18 cellular contexts compared by ENCODE assay signal in genomic region chr7:91603707-91604106, GRCh38.
"Had no signal": no experiment of that assay in that cellular context is flagged by ENCODE, and none has a peak within 500 bp of the region (broad histone marks: within the 10 kb centered on the region; RNA-seq: fewer than 3 reads in every experiment).

No MANE protein-coding gene starts in this region.

- H3K36me3 ChIP-seq: brain microvascular endothelial cell, esophagus squamous epithelium, prostate gland, tibial artery had no signal

- DNase-seq: activated CD4-positive, alpha-beta T cell treated with anti-CD3 and anti-CD28 coated beads, Interleukin-2, amount 50 U/mL, for 1 hour; activated CD8-positive, alpha-beta memory T cell treated with anti-CD3 and anti-CD28 coated beads for 24 hours; activated CD8-positive, alpha-beta memory T cell treated with anti-CD3 and anti-CD28 coated beads, Interleukin-2, amount 50 U/mL, for 48 hours; activated effector memory CD4-positive, alpha-beta T cell treated with Interleukin-2 at 50 U/mL for 16 hours; activated naive CD4-positive, alpha-beta T cell treated with anti-CD3 and anti-CD28 coated beads, Interleukin-2, amount 50 U/mL, for 16 hours; activated T-cell treated with anti-CD3 and anti-CD28 coated beads, Interleukin-2, amount 50 U/mL, for 48 hours; aorta; brain microvascular endothelial cell; central memory CD4-positive, alpha-beta T cell; effector CD4-positive, alpha-beta T cell; esophagus squamous epithelium; right cardiac atrium; stimulated activated CD4-positive, alpha-beta T cell treated with anti-CD3 and anti-CD28 coated beads, Interleukin-2, amount 100 ng/mL, for 24 hours; stimulated activated naive CD8-positive, alpha-beta T cell treated with anti-CD3 and anti-CD28 coated beads, Interleukin-15, Interleukin-2, amounts not matched to agents 100 U/mL and 50 U/mL, for 24 hours; T1000; tibial artery had no signal

- H3K9me3 ChIP-seq: esophagus squamous epithelium, prostate gland, tibial artery had no signal

- H3K27me3 ChIP-seq: brain microvascular endothelial cell, esophagus squamous epithelium, tibial artery had no signal

- H3K4me3 ChIP-seq: esophagus squamous epithelium, prostate gland, tibial artery had no signal

- H3K27ac ChIP-seq: brain microvascular endothelial cell, esophagus squamous epithelium, prostate gland, tibial artery had no signal

- ATAC-seq: activated CD4-positive, CD25-positive, alpha-beta regulatory T cell treated with anti-CD3 and anti-CD28 coated beads, Interleukin-2, amount 50 U/mL, for 24 hours; right cardiac atrium; stimulated activated naive CD8-positive, alpha-beta T cell treated with anti-CD3 and anti-CD28 coated beads, Interleukin-15, Interleukin-2, amounts not matched to agents 100 U/mL and 50 U/mL, for 24 hours had no signal

- H3K4me1 ChIP-seq: esophagus squamous epithelium, prostate gland, tibial artery had no signal
